20 cellular contexts compared by ENCODE assay signal in genomic region chr14:95666450-95666849, GRCh38. TPM values are rescaled to one million over a fixed set of nuclear protein-coding genes. Genes with fewer than 3 reads are reported as not detected.
DNase-seq lines count a peak whose midpoint lies in the region; FAIRE-seq and TF ChIP-seq lines count a peak whose summit lies in the region.
"Had no signal": no experiment of that assay in that cellular context is flagged by ENCODE, and none has a peak within 500 bp of the region (broad histone marks: within the 10 kb centered on the region; RNA-seq: fewer than 3 reads in every experiment).

No MANE protein-coding gene starts in this region.

- FAIRE-seq in GM12891 (lab: Jason Lieb, UNC) (peak; percentile 70), small intestine (lab: Jason Lieb, UNC) (no peak)
- FAIRE-seq: G401.6, H54 had no signal

- CTCF ChIA-PET in OCI-LY7 (lab: Charles Lee; ENCODE audit: unreplicated experiment) = interaction anchor here (0.8 to 5.3 kb wide), 8 partner anchors 9 to 179 kb away, joined by 3 to 26 read pairs (median 5); partner anchors contain the start of gene TCL1A
- CTCF ChIA-PET in activated naive CD4-positive, alpha-beta T cell treated with anti-CD3 and anti-CD28 coated beads for 36 hours (lab: Charles Lee) = no interaction called here

- H3K4me2 ChIP-seq in BLaER1 treated with 17β-estradiol and CSF1 and Interleukin-3, amounts not matched to agents 10 nM and 100 nM = peak overlapping the region; percentile 57 to 94 (median 82)
- H3K4me2 ChIP-seq in OCI-LY7 (ENCODE audit: low read length) (peak overlapping the region; percentile 79), neuronal stem cell (ENCODE audit: insufficient read depth, low read length, poor library complexity, severe bottlenecking) (no peak overlapping the region)

- H3K9ac ChIP-seq in BLaER1 treated with 17β-estradiol and CSF1 and Interleukin-3, amounts not matched to agents 10 nM and 100 nM = peak overlapping the region in 8 of 11 experiments; percentile 21 to 84 (median 69); a peak in 13 of 22 replicates
- no peak overlapping the region for H3K9ac ChIP-seq in neuronal stem cell (ENCODE audit: low read depth, low read length, poor library complexity)

- TF ChIP-seq POLR2A in GM12891 (IDR thresholded peaks at IDR 0.05; ENCODE audit: low read depth, low read length) = no peak

- H2AFZ ChIP-seq in OCI-LY7 (ENCODE audit: low read length) (no peak overlapping the region), neuronal stem cell (ENCODE audit: low read length) (no peak overlapping the region)

- peak overlapping the region; percentile 9 for H4K91ac ChIP-seq in neuronal stem cell (ENCODE audit: low read depth, low read length, poor library complexity)

- no peaks in the 10 kb centered on the region; a peak in 1 of 22 replicates for H3K27me3 ChIP-seq in BLaER1 treated with 17β-estradiol and CSF1 and Interleukin-3, amounts not matched to agents 10 nM and 100 nM
- H3K27me3 ChIP-seq in neuronal stem cell (ENCODE audit: control insufficient read depth in 3 of 3, insufficient read depth in 3 of 3, low read depth in 1 of 3, low read length in 3 of 3) (peaks cover 0 to 14% (median 0%) of the 10 kb centered on the region in 3 experiments), small intestine (ENCODE audit: control insufficient read depth in 2 of 2, insufficient read depth in 2 of 2, low read length in 2 of 2) (peaks cover 0 to 5% of the 10 kb centered on the region in 2 donors)

- no peaks in the 10 kb centered on the region for H3K79me1 ChIP-seq in neuronal stem cell (ENCODE audit: low read depth, low read length)

- no peak for TF ChIP-seq CTCF in OCI-LY7 (conservative IDR thresholded peaks at IDR 0.05; ENCODE audit: low read length)

- no peak overlapping the region for H2BK15ac ChIP-seq in neuronal stem cell (ENCODE audit: low read length)

- no peak overlapping the region for H4K8ac ChIP-seq in neuronal stem cell (ENCODE audit: low read depth, low read length)

- WGBS in neuronal stem cell (ENCODE audit: extremely low coverage in 2 of 2, insufficient read length in 2 of 2, insufficient replicate concordance in 1 of 2), 2 donors = no CpG with 5 or more reads among the region's 5 CpGs
- 71 to 89% (median 78%) methylated on average over 5 of the region's 5 CpGs for WGBS in small intestine, 3 donors

- H3K9me3 Mint-ChIP-seq in activated naive CD4-positive, alpha-beta T cell treated with anti-CD3 and anti-CD28 coated beads for 36 hours = no peaks in the 10 kb centered on the region
- H3K9me3 Mint-ChIP-seq: T-helper 1 cell treated with Interleukin-12 subunit alpha and Interleukin-12 subunit beta and Interleukin-4 antibody, amounts not matched to agents 30 μg/mL and 1 μg/mL, for 36 hours had no signal

- H3K4ac ChIP-seq in neuronal stem cell (ENCODE audit: low read length) = no peak overlapping the region

- H4K20me1 ChIP-seq in BLaER1 treated with 17β-estradiol and CSF1 and Interleukin-3, amounts not matched to agents 10 nM and 100 nM = no peaks in the 10 kb centered on the region
- H4K20me1 ChIP-seq in OCI-LY7 (ENCODE audit: insufficient read depth, low read length) = no peaks in the 10 kb centered on the region

- POLR2A ChIA-PET in OCI-LY7 (lab: Charles Lee) = interaction anchor here (1.0 to 13.1 kb wide), 12 partner anchors 8 to 54 kb away, joined by 3 to 235 read pairs (median 8); partner anchors contain the start of gene TCL1B

- peak overlapping the region in 5 of 10 experiments; percentile 12 to 49 (median 33); a peak in 7 of 20 replicates for H3K4me3 ChIP-seq in BLaER1 treated with 17β-estradiol and CSF1 and Interleukin-3, amounts not matched to agents 10 nM and 100 nM
- H3K4me3 ChIP-seq in OCI-LY7 (ENCODE audit: low read depth, low read length, poor library complexity, severe bottlenecking) = peak overlapping the region; percentile 58
- no peak overlapping the region for H3K4me3 ChIP-seq in neuronal stem cell (ENCODE audit: low read length in 2 of 2)
- no peak overlapping the region for H3K4me3 ChIP-seq in small intestine (ENCODE audit: low read depth in 1 of 2, low read length in 2 of 2)
- H3K4me3 ChIP-seq: SJCRH30 had no signal

- peaks cover 45 to 100% (median 100%) of the 10 kb centered on the region in 10 experiments for H3K4me1 ChIP-seq in BLaER1 treated with 17β-estradiol and CSF1 and Interleukin-3, amounts not matched to agents 10 nM and 100 nM
- H3K4me1 ChIP-seq in OCI-LY7 (ENCODE audit: insufficient read depth, low read length, poor library complexity, severe bottlenecking) (peaks cover 99% of the 10 kb centered on the region), neuronal stem cell (ENCODE audit: control insufficient read depth in 2 of 2, insufficient read depth in 1 of 2, low read depth in 1 of 2, low read length in 2 of 2) (peaks cover 0 to 8% of the 10 kb centered on the region in 2 donors), small intestine (ENCODE audit: control insufficient read depth in 2 of 2, insufficient read depth in 1 of 2, low read depth in 1 of 2, low read length in 1 of 2) (peaks cover 0 to 2% of the 10 kb centered on the region in 2 donors)
- H3K4me1 ChIP-seq: SJCRH30 had no signal

- peak overlapping the region in 9 of 11 experiments; percentile 5 to 97 (median 79); a peak in 18 of 22 replicates for H3K27ac ChIP-seq in BLaER1 treated with 17β-estradiol and CSF1 and Interleukin-3, amounts not matched to agents 10 nM and 100 nM
- H3K27ac ChIP-seq in OCI-LY7 (ENCODE audit: low read depth, low read length, poor library complexity, severe bottlenecking) (peak overlapping the region; percentile 98), neuronal stem cell (replicated peaks; ENCODE audit: low read length) (no peak overlapping the region), small intestine (ENCODE audit: low read depth in 1 of 2, low read length in 1 of 2) (no peak overlapping the region)
- H3K27ac ChIP-seq: HL-60, SJCRH30 had no signal

- intact Hi-C loops in OCI-LY7 (cut with micrococcal nuclease; ENCODE audit: unreplicated experiment) = loop anchor here (2.0 to 10.0 kb wide), 3 partner anchors 100 to 1712 kb away; no protein-coding TSS in a partner anchor
- intact Hi-C loops in activated naive CD4-positive, alpha-beta T cell treated with anti-CD3 and anti-CD28 coated beads for 36 hours (cut with micrococcal nuclease) = no loop called here

- no peak overlapping the region for H3K18ac ChIP-seq in neuronal stem cell (ENCODE audit: low read length)

- H2BK5ac ChIP-seq in neuronal stem cell (ENCODE audit: low read length) = no peak overlapping the region

- no peaks in the 10 kb centered on the region for H3K9me2 ChIP-seq in OCI-LY7 (ENCODE audit: insufficient read depth, low read length)

- peaks cover 9% of the 10 kb centered on the region for H3K4me1 Mint-ChIP-seq in activated naive CD4-positive, alpha-beta T cell treated with anti-CD3 and anti-CD28 coated beads for 36 hours (ENCODE audit: low read depth)

- no TSS peak for BruUV-seq in OCI-LY7 (replicated peaks; lab: Mats Ljungman, UMichigan)

- no peak overlapping the region for H3K27ac Mint-ChIP-seq in activated naive CD4-positive, alpha-beta T cell treated with anti-CD3 and anti-CD28 coated beads for 36 hours
- H3K27ac Mint-ChIP-seq: CD4-positive, alpha-beta memory T cell; IgD-negative memory B cell; T-helper 1 cell treated with Interleukin-12 subunit alpha and Interleukin-12 subunit beta and Interleukin-4 antibody, amounts not matched to agents 30 μg/mL and 1 μg/mL, for 36 hours had no signal

- no peak overlapping the region for H2BK12ac ChIP-seq in neuronal stem cell (ENCODE audit: low read length)

- no peaks in the 10 kb centered on the region for H3K9me3 ChIP-seq in BLaER1 treated with 17β-estradiol and CSF1 and Interleukin-3, amounts not matched to agents 10 nM and 100 nM (replicated peaks in 1 of 11)
- H3K9me3 ChIP-seq in OCI-LY7 (ENCODE audit: low read length) (no peaks in the 10 kb centered on the region), neuronal stem cell (replicated peaks in 1 of 2; ENCODE audit: control insufficient read depth in 2 of 2, insufficient read depth in 1 of 2, low read depth in 1 of 2, low read length in 2 of 2) (no peaks in the 10 kb centered on the region), small intestine (ENCODE audit: control insufficient read depth, low read depth) (no peaks in the 10 kb centered on the region)
- H3K9me3 ChIP-seq: SJCRH30 had no signal

- no peak for DNase-seq in GM12891 (ENCODE audit: insufficient read length, low spot score)
- peak; percentile 36 for DNase-seq in OCI-LY7 (ENCODE audit: low spot score)
- DNase-seq in neuronal stem cell (ENCODE audit: low spot score) = no peak
- no peak for DNase-seq in small intestine
- no peak for DNase-seq in NCI-H2196 treated with DMSO at 0.1 percent for 48 hours (lab: John Stamatoyannopoulos, UW; ENCODE audit: unreplicated experiment)
- no peak for DNase-seq in activated naive CD4-positive, alpha-beta T cell treated with anti-CD3 and anti-CD28 coated beads for 36 hours
- DNase-seq: AML-193; CD4-positive, alpha-beta memory T cell; NCI-H1105 treated with DMSO at 0.1 percent for 48 hours; NCI-H1694 treated with DMSO at 0.1 percent for 48 hours; NCI-H82; SJCRH30 had no signal

- no peaks in the 10 kb centered on the region for H3K36me3 Mint-ChIP-seq in activated naive CD4-positive, alpha-beta T cell treated with anti-CD3 and anti-CD28 coated beads for 36 hours (ENCODE audit: low read depth)
- H3K36me3 Mint-ChIP-seq: CD4-positive, alpha-beta memory T cell; IgD-negative memory B cell had no signal

- H2BK120ac ChIP-seq in neuronal stem cell (ENCODE audit: low read depth, low read length) = no peak overlapping the region

- no peaks in the 10 kb centered on the region for H3K36me3 ChIP-seq in BLaER1 treated with 17β-estradiol and CSF1 and Interleukin-3, amounts not matched to agents 10 nM and 100 nM
- peaks cover 11% of the 10 kb centered on the region for H3K36me3 ChIP-seq in OCI-LY7 (ENCODE audit: insufficient read depth, low read length)
- no peaks in the 10 kb centered on the region for H3K36me3 ChIP-seq in neuronal stem cell (replicated peaks in 1 of 2; ENCODE audit: control insufficient read depth in 2 of 2, insufficient read depth in 2 of 2, low read length in 2 of 2)
- H3K36me3 ChIP-seq in small intestine (ENCODE audit: control insufficient read depth in 2 of 2, insufficient read depth in 2 of 2, low read length in 2 of 2) = no peaks in the 10 kb centered on the region
- H3K36me3 ChIP-seq: SJCRH30 had no signal

- H3K27me3 Mint-ChIP-seq in activated naive CD4-positive, alpha-beta T cell treated with anti-CD3 and anti-CD28 coated beads for 36 hours (ENCODE audit: low read depth) = peaks cover 4% of the 10 kb centered on the region

- H3K4me3 Mint-ChIP-seq in activated naive CD4-positive, alpha-beta T cell treated with anti-CD3 and anti-CD28 coated beads for 36 hours = no peak overlapping the region
- H3K4me3 Mint-ChIP-seq: CD4-positive, alpha-beta memory T cell; T-helper 1 cell treated with Interleukin-12 subunit alpha and Interleukin-12 subunit beta and Interleukin-4 antibody, amounts not matched to agents 30 μg/mL and 1 μg/mL, for 36 hours had no signal

- H3K79me2 ChIP-seq in OCI-LY7 (ENCODE audit: insufficient read depth, low read depth, low read length) = peaks cover 9% of the 10 kb centered on the region; the same call in 1 of the 2 replicates

- H3K14ac ChIP-seq in neuronal stem cell (ENCODE audit: low read length) = no peak overlapping the region

- H2AK5ac ChIP-seq in neuronal stem cell (ENCODE audit: low read depth, low read length) = peak overlapping the region; percentile 49

- H3K23ac ChIP-seq in neuronal stem cell (ENCODE audit: low read depth, low read length, poor library complexity) = no peak overlapping the region

RNA-seq across cellular contexts. Expression of gene TCL1B, which starts 19.8 kb away (rescaled TPM):
- polyA plus RNA-seq in GM12891 (2012; ENCODE audit: low read depth, missing spikeins) = not detected
- total RNA-seq in OCI-LY7 (2014; rRNA removed; shearing (Covaris generic)) = 75.2 and 83.2 TPM in 2 replicates
- 5.6 and 5.7 TPM in 2 replicates for total RNA-seq in OCI-LY7 (2022)
- 0.06 TPM for polyA plus RNA-seq in neuronal stem cell (2013, experiment 1 of 2)
- polyA plus RNA-seq in neuronal stem cell (2013, experiment 2 of 2) = 0.18 TPM
- not detected for polyA plus RNA-seq in small intestine
- total RNA-seq in activated naive CD4-positive, alpha-beta T cell treated with anti-CD3 and anti-CD28 coated beads for 36 hours = not detected
- total RNA-seq: CD4-positive, alpha-beta memory T cell; HT1080; LHCN-M2; SJCRH30 had no signal
- polyA plus RNA-seq: CD4-positive, alpha-beta memory T cell; IgD-negative memory B cell had no signal

RNA-seq across cellular contexts. Expression of gene TCL1A, which starts 47.5 kb away (rescaled TPM):
- polyA plus RNA-seq in GM12891 (2012; ENCODE audit: low read depth, missing spikeins) = 49.0 TPM
- total RNA-seq in OCI-LY7 (2014; rRNA removed; shearing (Covaris generic)) = 1,441 and 1,586 TPM in 2 replicates
- 574 and 673 TPM in 2 replicates for total RNA-seq in OCI-LY7 (2022)
- 0.07 TPM for polyA plus RNA-seq in neuronal stem cell (2013, experiment 1 of 2)
- polyA plus RNA-seq in neuronal stem cell (2013, experiment 2 of 2) = 0.06 TPM
- polyA plus RNA-seq in small intestine = 1 to 10 TPM in 1 of 3 donors, not detected in 2; 3.8 TPM
- total RNA-seq in activated naive CD4-positive, alpha-beta T cell treated with anti-CD3 and anti-CD28 coated beads for 36 hours = not detected
- total RNA-seq: CD4-positive, alpha-beta memory T cell; LHCN-M2; SJCRH30 had no signal

Comparison
In these comparisons a context has a peak if more than half of its experiments do, and no peak if none do; other contexts are left out.
1. H3K27ac ChIP-seq: peak in BLaER1 treated with 17β-estradiol and CSF1 and Interleukin-3, amounts not matched to agents 10 nM and 100 nM (9 of 11) and OCI-LY7 (single experiment); none in neuronal stem cell (single experiment) and small intestine (0 of 2).
2. RNA of gene TCL1B, which starts 19.8 kb away (total RNA-seq): 5.6 to 83.2 TPM in OCI-LY7; not detected in activated naive CD4-positive, alpha-beta T cell treated with anti-CD3 and anti-CD28 coated beads for 36 hours; every median in the first group is over 4 times any median in the second.
3. RNA of gene TCL1A, which starts 47.5 kb away (total RNA-seq): 574 to 1,586 TPM in OCI-LY7; not detected in activated naive CD4-positive, alpha-beta T cell treated with anti-CD3 and anti-CD28 coated beads for 36 hours; every median in the first group is over 100 times any median in the second.